In genomic region chr6:29647927-29648642, GRCh38 we compare ENCODE assay signal across 8 cellular contexts. TPM values are rescaled to one million over a fixed set of nuclear protein-coding genes. Genes with fewer than 3 reads are reported as not detected.
A peak's percentile ranks its signal among the peaks of the same experiment; 100 is the strongest.
DNase-seq lines count a peak whose midpoint lies in the region; ATAC-seq and TF ChIP-seq lines count a peak whose summit lies in the region.

No MANE protein-coding gene starts in this region.

- H3K27me3 ChIP-seq in esophagus squamous epithelium (no peaks in the 10 kb centered on the region), transverse colon (no peaks in the 10 kb centered on the region)

- H3K9me3 ChIP-seq in esophagus squamous epithelium (no peaks in the 10 kb centered on the region), transverse colon (no peaks in the 10 kb centered on the region)

- TF ChIP-seq CTCF in GM12865 (IDR thresholded peaks at IDR 0.05; ENCODE audit: insufficient read depth, low read depth, low read length, missing control alignments) (peak; percentile 40), esophagus squamous epithelium (IDR thresholded peaks at IDR 0.05) (peak in 4 of 6 experiments; percentile 27 to 61 (median 54)), transverse colon (IDR thresholded peaks at IDR 0.05) (peak; percentile 34 to 43 (median 37))

- H3K27ac ChIP-seq in esophagus squamous epithelium (no peak overlapping the region), transverse colon (no peak overlapping the region)

- TF ChIP-seq POLR2A in esophagus squamous epithelium (IDR thresholded peaks at IDR 0.05), result no peak
- TF ChIP-seq POLR2A in transverse colon (IDR thresholded peaks at IDR 0.05), result no peak

- peak; percentile 30 for DNase-seq in A172 (ENCODE audit: low spot score)
- DNase-seq in GM12865 (ENCODE audit: low read depth), result no peak
- DNase-seq in NCI-H82 treated with DMSO at 0.1 percent for 48 hours (lab: John Stamatoyannopoulos, UW; ENCODE audit: unreplicated experiment), result peak; percentile 28
- no peak for DNase-seq in esophagus squamous epithelium (lab: John Stamatoyannopoulos, UW)
- DNase-seq in transverse colon, result no peak
- DNase-seq in stimulated activated CD4-positive, alpha-beta T cell treated with anti-CD3 and anti-CD28 coated beads, Interleukin-12 subunit alpha, Interleukin-12 subunit beta, amount 100 ng/mL, for 4 hours, result no peak
- DNase-seq in GOT3 (lab: John Stamatoyannopoulos, UW), result no peak

- H3K4me3 ChIP-seq in GM12865 (ENCODE audit: low read depth, low read length) (no peak overlapping the region), esophagus squamous epithelium (no peak overlapping the region), transverse colon (no peak overlapping the region)

- in situ Hi-C loops in transverse colon (cut with MboI; ENCODE audit: low pct_ligation_motif_present in 1 of 4, low pct_unique_long_range_greater_than_20kb in 1 of 4, low sequenced_read_pairs in 3 of 4), result no loop called here

- intact Hi-C loops in esophagus squamous epithelium (cut with DNase I), result no loop called here
- intact Hi-C loops in transverse colon (cut with DNase I; ENCODE audit: low total_unique reads), result no loop called here

- no peak for TF ChIP-seq EP300 in transverse colon (IDR thresholded peaks at IDR 0.05; ENCODE audit: low read depth)

- no peaks in the 10 kb centered on the region for H3K36me3 ChIP-seq in esophagus squamous epithelium
- H3K36me3 ChIP-seq in transverse colon, result no peaks in the 10 kb centered on the region

- WGBS in esophagus squamous epithelium, 2 donors, result 90% methylated on average over 23 of the region's 23 CpGs
- 92 to 97% methylated on average over 6 to 23 of the region's 23 CpGs for WGBS in transverse colon (ENCODE audit: low coverage in 1 of 2), 2 donors

- peaks cover 0 to 16% (median 8%) of the 10 kb centered on the region in 3 donors for H3K4me1 ChIP-seq in esophagus squamous epithelium
- H3K4me1 ChIP-seq in transverse colon, result peaks cover 0 to 14% (median 2%) of the 10 kb centered on the region in 4 donors

- ATAC-seq in HG02588 (IDR thresholded peaks at IDR 0.05; ENCODE audit: unreplicated experiment), result no peak

RNA-seq across cellular contexts. Expression of gene MOG, which starts 8.8 kb away (rescaled TPM):
- not detected in 2 replicates for total RNA-seq in A172 (2014; rRNA removed; shearing (Covaris generic))
- total RNA-seq in esophagus squamous epithelium, result not detected
- total RNA-seq in transverse colon, result not detected

RNA-seq across cellular contexts. Expression of gene GABBR1, which starts 15.1 kb away (rescaled TPM):
- 1.3 and 4.4 TPM in 2 replicates for total RNA-seq in A172 (2014; rRNA removed; shearing (Covaris generic))
- total RNA-seq in esophagus squamous epithelium, result 10 to 100 TPM in 2 of 4 donors, 1 to 10 TPM in 2; 4.1 to 19.5 (median 8.5) TPM
- total RNA-seq in transverse colon, result 10 to 100 TPM; 11.5 to 40.4 (median 30.5) TPM

RNA-seq across cellular contexts. Expression of gene ZFP57, which starts 32.9 kb away (rescaled TPM):
- total RNA-seq in A172 (2014; rRNA removed; shearing (Covaris generic)), result not detected in 2 replicates
- 1 to 10 TPM in 1 of 4 donors, not detected in 3; 2.4 TPM for total RNA-seq in esophagus squamous epithelium
- total RNA-seq in transverse colon, result under 1 TPM in 1 of 4 donors, not detected in 3; 0.27 TPM

Comparison
In these comparisons a context has a peak if more than half of its experiments do, and no peak if none do; other contexts are left out.
1. DNase-seq: peak in A172 (single experiment) and NCI-H82 treated with DMSO at 0.1 percent for 48 hours (single experiment); none in GM12865 (single experiment), esophagus squamous epithelium (single experiment), transverse colon (single experiment), stimulated activated CD4-positive, alpha-beta T cell treated with anti-CD3 and anti-CD28 coated beads, Interleukin-12 subunit alpha, Interleukin-12 subunit beta, amount 100 ng/mL, for 4 hours (single experiment) and GOT3 (single experiment).
2. Peak in every context shown above with its lines, with median percentiles within 50 percentile points of each other: CTCF ChIP-seq.